In the genomic region with DNA sequence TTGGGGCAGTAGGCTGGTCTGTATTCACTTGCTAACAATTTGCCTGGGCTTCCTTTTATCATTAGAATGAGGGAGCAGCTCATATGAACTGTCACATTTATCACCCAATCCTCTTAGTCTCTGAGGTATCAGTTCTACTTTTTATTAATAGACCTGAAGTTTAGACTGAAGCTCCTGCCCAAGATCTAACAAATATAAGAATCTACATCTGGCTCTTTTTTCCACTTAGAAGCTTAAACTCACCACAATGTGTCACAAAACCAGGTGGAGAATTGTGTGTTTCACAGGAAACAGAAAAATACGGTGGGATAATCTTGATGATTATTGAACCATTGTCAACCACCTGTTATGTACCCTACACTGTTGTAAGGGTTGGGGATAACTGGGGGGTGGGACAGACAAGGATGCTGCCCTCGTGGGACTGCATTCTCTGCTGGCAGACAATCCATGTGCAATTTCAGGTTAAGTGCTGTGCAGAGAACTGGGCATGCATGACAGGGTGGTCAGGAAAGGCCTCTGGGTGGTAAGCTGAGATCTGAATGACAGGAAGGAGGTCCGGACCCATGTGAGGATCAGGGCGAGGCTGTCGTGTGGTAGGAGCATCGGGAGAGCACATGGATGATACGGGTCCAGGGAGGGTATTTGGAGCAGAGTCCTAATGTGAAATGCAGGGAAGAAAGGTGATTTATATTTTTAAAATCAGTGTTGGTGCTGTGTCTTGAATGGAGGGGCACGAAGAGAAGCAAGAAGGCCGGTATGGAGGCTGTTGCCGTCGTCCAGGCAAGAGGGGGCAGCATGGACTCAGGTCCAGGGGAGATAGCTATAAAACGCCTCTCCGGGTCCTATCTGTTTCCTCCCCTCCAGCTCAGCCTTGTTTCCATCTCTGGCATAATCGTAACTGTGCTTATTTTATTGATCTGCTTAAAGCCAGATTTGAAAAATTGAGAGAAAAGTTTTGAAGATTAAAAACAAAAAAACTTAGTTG, we compare ENCODE assay signal across 1 cellular context.
TF ChIP-seq lines count a peak whose summit lies in the region.

No MANE protein-coding gene starts in this region.

TF ChIP-seq in GM23338, 12 proteins besides CTCF, POLR2A, EP300 and RAD21:
- TF ChIP-seq, protein P1, sequence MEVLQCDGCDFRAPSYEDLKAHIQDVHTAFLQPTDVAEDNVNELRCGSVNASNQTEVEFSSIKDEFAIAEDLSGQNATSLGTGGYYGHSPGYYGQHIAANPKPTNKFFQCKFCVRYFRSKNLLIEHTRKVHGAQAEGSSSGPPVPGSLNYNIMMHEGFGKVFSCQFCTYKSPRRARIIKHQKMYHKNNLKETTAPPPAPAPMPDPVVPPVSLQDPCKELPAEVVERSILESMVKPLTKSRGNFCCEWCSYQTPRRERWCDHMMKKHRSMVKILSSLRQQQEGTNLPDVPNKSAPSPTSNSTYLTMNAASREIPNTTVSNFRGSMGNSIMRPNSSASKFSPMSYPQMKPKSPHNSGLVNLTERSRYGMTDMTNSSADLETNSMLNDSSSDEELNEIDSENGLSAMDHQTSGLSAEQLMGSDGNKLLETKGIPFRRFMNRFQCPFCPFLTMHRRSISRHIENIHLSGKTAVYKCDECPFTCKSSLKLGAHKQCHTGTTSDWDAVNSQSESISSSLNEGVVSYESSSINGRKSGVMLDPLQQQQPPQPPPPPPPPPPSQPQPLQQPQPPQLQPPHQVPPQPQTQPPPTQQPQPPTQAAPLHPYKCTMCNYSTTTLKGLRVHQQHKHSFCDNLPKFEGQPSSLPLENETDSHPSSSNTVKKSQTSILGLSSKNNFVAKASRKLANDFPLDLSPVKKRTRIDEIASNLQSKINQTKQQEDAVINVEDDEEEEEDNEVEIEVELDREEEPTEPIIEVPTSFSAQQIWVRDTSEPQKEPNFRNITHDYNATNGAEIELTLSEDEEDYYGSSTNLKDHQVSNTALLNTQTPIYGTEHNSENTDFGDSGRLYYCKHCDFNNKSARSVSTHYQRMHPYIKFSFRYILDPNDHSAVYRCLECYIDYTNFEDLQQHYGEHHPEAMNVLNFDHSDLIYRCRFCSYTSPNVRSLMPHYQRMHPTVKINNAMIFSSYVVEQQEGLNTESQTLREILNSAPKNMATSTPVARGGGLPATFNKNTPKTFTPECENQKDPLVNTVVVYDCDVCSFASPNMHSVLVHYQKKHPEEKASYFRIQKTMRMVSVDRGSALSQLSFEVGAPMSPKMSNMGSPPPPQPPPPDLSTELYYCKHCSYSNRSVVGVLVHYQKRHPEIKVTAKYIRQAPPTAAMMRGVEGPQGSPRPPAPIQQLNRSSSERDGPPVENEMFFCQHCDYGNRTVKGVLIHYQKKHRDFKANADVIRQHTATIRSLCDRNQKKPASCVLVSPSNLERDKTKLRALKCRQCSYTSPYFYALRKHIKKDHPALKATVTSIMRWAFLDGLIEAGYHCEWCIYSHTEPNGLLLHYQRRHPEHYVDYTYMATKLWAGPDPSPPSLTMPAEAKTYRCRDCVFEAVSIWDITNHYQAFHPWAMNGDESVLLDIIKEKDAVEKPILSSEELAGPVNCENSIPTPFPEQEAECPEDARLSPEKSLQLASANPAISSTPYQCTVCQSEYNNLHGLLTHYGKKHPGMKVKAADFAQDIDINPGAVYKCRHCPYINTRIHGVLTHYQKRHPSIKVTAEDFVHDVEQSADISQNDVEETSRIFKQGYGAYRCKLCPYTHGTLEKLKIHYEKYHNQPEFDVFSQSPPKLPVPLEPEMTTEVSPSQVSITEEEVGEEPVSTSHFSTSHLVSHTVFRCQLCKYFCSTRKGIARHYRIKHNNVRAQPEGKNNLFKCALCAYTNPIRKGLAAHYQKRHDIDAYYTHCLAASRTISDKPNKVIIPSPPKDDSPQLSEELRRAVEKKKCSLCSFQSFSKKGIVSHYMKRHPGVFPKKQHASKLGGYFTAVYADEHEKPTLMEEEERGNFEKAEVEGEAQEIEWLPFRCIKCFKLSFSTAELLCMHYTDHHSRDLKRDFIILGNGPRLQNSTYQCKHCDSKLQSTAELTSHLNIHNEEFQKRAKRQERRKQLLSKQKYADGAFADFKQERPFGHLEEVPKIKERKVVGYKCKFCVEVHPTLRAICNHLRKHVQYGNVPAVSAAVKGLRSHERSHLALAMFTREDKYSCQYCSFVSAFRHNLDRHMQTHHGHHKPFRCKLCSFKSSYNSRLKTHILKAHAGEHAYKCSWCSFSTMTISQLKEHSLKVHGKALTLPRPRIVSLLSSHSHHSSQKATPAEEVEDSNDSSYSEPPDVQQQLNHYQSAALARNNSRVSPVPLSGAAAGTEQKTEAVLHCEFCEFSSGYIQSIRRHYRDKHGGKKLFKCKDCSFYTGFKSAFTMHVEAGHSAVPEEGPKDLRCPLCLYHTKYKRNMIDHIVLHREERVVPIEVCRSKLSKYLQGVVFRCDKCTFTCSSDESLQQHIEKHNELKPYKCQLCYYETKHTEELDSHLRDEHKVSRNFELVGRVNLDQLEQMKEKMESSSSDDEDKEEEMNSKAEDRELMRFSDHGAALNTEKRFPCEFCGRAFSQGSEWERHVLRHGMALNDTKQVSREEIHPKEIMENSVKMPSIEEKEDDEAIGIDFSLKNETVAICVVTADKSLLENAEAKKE (CRISPR knock-in tag; IDR thresholded peaks at IDR 0.05) = no peak
- TF ChIP-seq, protein P2, sequence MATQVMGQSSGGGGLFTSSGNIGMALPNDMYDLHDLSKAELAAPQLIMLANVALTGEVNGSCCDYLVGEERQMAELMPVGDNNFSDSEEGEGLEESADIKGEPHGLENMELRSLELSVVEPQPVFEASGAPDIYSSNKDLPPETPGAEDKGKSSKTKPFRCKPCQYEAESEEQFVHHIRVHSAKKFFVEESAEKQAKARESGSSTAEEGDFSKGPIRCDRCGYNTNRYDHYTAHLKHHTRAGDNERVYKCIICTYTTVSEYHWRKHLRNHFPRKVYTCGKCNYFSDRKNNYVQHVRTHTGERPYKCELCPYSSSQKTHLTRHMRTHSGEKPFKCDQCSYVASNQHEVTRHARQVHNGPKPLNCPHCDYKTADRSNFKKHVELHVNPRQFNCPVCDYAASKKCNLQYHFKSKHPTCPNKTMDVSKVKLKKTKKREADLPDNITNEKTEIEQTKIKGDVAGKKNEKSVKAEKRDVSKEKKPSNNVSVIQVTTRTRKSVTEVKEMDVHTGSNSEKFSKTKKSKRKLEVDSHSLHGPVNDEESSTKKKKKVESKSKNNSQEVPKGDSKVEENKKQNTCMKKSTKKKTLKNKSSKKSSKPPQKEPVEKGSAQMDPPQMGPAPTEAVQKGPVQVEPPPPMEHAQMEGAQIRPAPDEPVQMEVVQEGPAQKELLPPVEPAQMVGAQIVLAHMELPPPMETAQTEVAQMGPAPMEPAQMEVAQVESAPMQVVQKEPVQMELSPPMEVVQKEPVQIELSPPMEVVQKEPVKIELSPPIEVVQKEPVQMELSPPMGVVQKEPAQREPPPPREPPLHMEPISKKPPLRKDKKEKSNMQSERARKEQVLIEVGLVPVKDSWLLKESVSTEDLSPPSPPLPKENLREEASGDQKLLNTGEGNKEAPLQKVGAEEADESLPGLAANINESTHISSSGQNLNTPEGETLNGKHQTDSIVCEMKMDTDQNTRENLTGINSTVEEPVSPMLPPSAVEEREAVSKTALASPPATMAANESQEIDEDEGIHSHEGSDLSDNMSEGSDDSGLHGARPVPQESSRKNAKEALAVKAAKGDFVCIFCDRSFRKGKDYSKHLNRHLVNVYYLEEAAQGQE (IDR thresholded peaks at IDR 0.05; ENCODE audit: unreplicated experiment) = no peak
- no peak for TF ChIP-seq JUNB (IDR thresholded peaks at IDR 0.05; ENCODE audit: unreplicated experiment)
- TF ChIP-seq ZNF114 (CRISPR knock-in tag; IDR thresholded peaks at IDR 0.05) = no peak
- TF ChIP-seq EZH2 (IDR thresholded peaks at IDR 0.05; ENCODE audit: low read depth, unreplicated experiment) = no peak
- TF ChIP-seq CREB1 (CRISPR knock-in tag; IDR thresholded peaks at IDR 0.05; ENCODE audit: low read depth) = no peak
- TF ChIP-seq STAT1 (IDR thresholded peaks at IDR 0.05; ENCODE audit: unreplicated experiment) = no peak
- no peak for TF ChIP-seq EZH2phosphoT487 (IDR thresholded peaks at IDR 0.05; ENCODE audit: unreplicated experiment)
- TF ChIP-seq, protein P3, sequence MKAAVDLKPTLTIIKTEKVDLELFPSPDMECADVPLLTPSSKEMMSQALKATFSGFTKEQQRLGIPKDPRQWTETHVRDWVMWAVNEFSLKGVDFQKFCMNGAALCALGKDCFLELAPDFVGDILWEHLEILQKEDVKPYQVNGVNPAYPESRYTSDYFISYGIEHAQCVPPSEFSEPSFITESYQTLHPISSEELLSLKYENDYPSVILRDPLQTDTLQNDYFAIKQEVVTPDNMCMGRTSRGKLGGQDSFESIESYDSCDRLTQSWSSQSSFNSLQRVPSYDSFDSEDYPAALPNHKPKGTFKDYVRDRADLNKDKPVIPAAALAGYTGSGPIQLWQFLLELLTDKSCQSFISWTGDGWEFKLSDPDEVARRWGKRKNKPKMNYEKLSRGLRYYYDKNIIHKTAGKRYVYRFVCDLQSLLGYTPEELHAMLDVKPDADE (IDR thresholded peaks at IDR 0.05) = no peak
- no peak for TF ChIP-seq POLR2AphosphoS5 (IDR thresholded peaks at IDR 0.05; ENCODE audit: low read depth)
- no peak for TF ChIP-seq NANOG (IDR thresholded peaks at IDR 0.05; ENCODE audit: borderline replicate concordance)
- TF ChIP-seq ZNF331 (CRISPR knock-in tag; IDR thresholded peaks at IDR 0.05; ENCODE audit: low read depth) = no peak
